In genomic region chrX:53422915-53423268, GRCh38 we compare ENCODE assay signal across 8 cellular contexts. TPM values are rescaled to one million over a fixed set of nuclear protein-coding genes. Genes with fewer than 3 reads are reported as not detected.
DNase-seq lines count a peak whose midpoint lies in the region; ATAC-seq and TF ChIP-seq lines count a peak whose summit lies in the region.

No MANE protein-coding gene starts in this region.

- no peak for ATAC-seq in psoas muscle

- intact Hi-C loops in psoas muscle (cut with DNase I): no loop called here

- H3K4me3 ChIP-seq in GM12865 (ENCODE audit: low read depth, low read length) (peak overlapping the region; percentile 21), SK-N-MC (peak overlapping the region; percentile 84), fibroblast of mammary gland (ENCODE audit: control insufficient read depth, low read depth, low read length) (peak overlapping the region; percentile 71), psoas muscle (peak overlapping the region; percentile 86)

- TF ChIP-seq CTCF in GM12865 (IDR thresholded peaks at IDR 0.05; ENCODE audit: insufficient read depth, low read depth, low read length, missing control alignments): no peak
- no peak for TF ChIP-seq CTCF in fibroblast of mammary gland (conservative IDR thresholded peaks at IDR 0.05; ENCODE audit: control insufficient read depth, insufficient read depth, low read depth, low read length)
- TF ChIP-seq CTCF in psoas muscle (IDR thresholded peaks at IDR 0.05): no peak

- H3K27ac ChIP-seq in SK-N-MC (no peak overlapping the region), psoas muscle (peak overlapping the region; percentile 93)

- no peaks in the 10 kb centered on the region for H3K27me3 ChIP-seq in psoas muscle (ENCODE audit: insufficient read depth in 3 of 3, low read length in 2 of 3)

- H3K9me3 ChIP-seq in SK-N-MC (ENCODE audit: low read depth, low read length) (no peaks in the 10 kb centered on the region), psoas muscle (no peaks in the 10 kb centered on the region)

- H3K36me3 ChIP-seq in SK-N-MC (ENCODE audit: insufficient read depth, low read length): peaks cover 14% of the 10 kb centered on the region
- peaks cover 0 to 6% of the 10 kb centered on the region in 2 donors for H3K36me3 ChIP-seq in psoas muscle (ENCODE audit: insufficient read depth in 1 of 2, low read depth in 1 of 2)

- peaks cover 18% of the 10 kb centered on the region for H3K4me1 ChIP-seq in psoas muscle

- no peak overlapping the region for H3K9ac ChIP-seq in SK-N-MC (ENCODE audit: insufficient read length)

- whole genome bisulfite sequencing in psoas muscle, 3 donors: 0 to 3% (median 1%) methylated on average over 6 to 14 of the region's 14 CpGs

- DNase-seq in GM12865 (ENCODE audit: low read depth) (no peak), SK-N-MC (ENCODE audit: low read depth, low spot score) (no peak), fibroblast of mammary gland (ENCODE audit: low read depth) (no peak), psoas muscle (no peak), OCI-M2 (lab: John Stamatoyannopoulos, UW; ENCODE audit: unreplicated experiment) (no peak), NCI-H2171 treated with DMSO at 0.1 percent for 48 hours (lab: John Stamatoyannopoulos, UW) (no peak), NCI-H69 (lab: John Stamatoyannopoulos, UW) (no peak), GM03348 (ENCODE audit: low spot score) (no peak)

RNA-seq across cellular contexts. Expression of gene RIBC1, which starts 0.2 kb away (rescaled TPM):
- under 1 TPM; 0.14 to 0.64 (median 0.40) TPM for total RNA-seq in psoas muscle
- polyA plus RNA-seq in psoas muscle: 1 to 10 TPM in 1 of 3 donors, under 1 TPM in 2; 0.15 to 2.3 (median 0.44) TPM

RNA-seq across cellular contexts. Expression of gene SMC1A, which starts 0.4 kb away (rescaled TPM):
- total RNA-seq in psoas muscle: 10 to 100 TPM; 25.9 to 45.0 (median 31.6) TPM
- polyA plus RNA-seq in psoas muscle: 1 to 10 TPM; 8.1 to 10.0 (median 9.2) TPM

RNA-seq across cellular contexts. Expression of gene HSD17B10, which starts 11.3 kb away (rescaled TPM):
- 10 to 100 TPM; 51.8 to 98.0 (median 68.4) TPM for total RNA-seq in psoas muscle
- polyA plus RNA-seq in psoas muscle: 100 to 1,000 TPM in 1 of 3 donors, 10 to 100 TPM in 2; 56.3 to 117 (median 76.4) TPM

Comparison
In these comparisons a context has a peak if more than half of its experiments do, and no peak if none do; other contexts are left out.
1. H3K4me3 ChIP-seq: peak in every context shown above with its lines; median percentile 86 in psoas muscle; 84 in SK-N-MC; 71 in fibroblast of mammary gland; 21 in GM12865.